ENCODE assay signal across 2 cellular contexts in the genomic region with DNA sequence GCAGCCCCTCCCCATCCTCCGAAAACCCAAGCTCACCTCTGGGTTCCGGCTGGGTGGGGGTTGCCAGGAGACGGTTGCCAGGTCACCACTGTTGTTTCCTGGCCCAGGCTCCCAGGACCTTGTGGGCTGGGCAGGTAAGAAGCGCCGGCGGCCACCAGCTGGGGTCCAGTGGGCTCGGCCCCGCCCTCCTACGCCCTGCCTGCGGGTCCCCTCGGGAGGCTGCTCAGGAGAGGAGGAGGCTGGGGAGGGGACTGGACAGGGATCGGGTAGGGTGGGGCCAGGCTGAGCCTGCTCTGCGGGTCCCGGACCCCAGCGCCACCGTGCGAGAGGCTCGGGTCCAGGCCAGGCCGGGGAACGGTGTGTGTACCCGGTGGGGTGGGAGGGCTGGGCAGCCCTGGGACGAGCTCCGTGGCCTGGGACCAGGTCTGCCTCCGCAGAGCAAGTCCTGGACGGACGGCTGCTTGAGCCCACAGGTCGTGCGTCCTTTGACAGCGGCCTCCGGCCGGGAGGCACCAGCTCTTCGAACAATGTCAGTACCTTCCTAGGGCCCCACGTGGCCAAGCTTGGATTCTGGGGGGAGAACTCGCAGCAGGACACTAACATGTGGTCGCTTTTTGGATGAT.
TF ChIP-seq lines count a peak whose summit lies in the region.

A gene with protein sequence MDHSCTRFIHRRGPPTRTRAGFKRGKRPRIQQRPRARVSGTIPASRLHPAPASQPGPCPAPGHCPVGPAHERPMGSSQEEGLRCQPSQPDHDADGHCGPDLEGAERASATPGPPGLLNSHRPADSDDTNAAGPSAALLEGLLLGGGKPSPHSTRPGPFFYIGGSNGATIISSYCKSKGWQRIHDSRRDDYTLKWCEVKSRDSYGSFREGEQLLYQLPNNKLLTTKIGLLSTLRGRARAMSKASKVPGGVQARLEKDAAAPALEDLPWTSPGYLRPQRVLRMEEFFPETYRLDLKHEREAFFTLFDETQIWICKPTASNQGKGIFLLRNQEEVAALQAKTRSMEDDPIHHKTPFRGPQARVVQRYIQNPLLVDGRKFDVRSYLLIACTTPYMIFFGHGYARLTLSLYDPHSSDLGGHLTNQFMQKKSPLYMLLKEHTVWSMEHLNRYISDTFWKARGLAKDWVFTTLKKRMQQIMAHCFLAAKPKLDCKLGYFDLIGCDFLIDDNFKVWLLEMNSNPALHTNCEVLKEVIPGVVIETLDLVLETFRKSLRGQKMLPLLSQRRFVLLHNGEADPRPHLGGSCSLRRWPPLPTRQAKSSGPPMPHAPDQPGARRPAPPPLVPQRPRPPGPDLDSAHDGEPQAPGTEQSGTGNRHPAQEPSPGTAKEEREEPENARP (plus strand): TSS at position 88 of the 623 bp plus-strand sequence. CDS start 5,336 bp downstream, outside the sequence.

TF ChIP-seq in WTC11, 78 proteins besides CTCF, POLR2A, EP300 and RAD21:
- TF ChIP-seq, protein P1, sequence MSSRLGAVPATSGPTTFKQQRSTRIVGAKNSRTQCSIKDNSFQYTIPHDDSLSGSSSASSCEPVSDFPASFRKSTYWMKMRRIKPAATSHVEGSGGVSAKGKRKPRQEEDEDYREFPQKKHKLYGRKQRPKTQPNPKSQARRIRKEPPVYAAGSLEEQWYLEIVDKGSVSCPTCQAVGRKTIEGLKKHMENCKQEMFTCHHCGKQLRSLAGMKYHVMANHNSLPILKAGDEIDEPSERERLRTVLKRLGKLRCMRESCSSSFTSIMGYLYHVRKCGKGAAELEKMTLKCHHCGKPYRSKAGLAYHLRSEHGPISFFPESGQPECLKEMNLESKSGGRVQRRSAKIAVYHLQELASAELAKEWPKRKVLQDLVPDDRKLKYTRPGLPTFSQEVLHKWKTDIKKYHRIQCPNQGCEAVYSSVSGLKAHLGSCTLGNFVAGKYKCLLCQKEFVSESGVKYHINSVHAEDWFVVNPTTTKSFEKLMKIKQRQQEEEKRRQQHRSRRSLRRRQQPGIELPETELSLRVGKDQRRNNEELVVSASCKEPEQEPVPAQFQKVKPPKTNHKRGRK (CRISPR knock-in tag; IDR thresholded peaks at IDR 0.05; ENCODE audit: borderline replicate concordance), result no peak
- TF ChIP-seq FOXK1 (CRISPR knock-in tag; IDR thresholded peaks at IDR 0.05), result no peak
- TF ChIP-seq, protein P2, sequence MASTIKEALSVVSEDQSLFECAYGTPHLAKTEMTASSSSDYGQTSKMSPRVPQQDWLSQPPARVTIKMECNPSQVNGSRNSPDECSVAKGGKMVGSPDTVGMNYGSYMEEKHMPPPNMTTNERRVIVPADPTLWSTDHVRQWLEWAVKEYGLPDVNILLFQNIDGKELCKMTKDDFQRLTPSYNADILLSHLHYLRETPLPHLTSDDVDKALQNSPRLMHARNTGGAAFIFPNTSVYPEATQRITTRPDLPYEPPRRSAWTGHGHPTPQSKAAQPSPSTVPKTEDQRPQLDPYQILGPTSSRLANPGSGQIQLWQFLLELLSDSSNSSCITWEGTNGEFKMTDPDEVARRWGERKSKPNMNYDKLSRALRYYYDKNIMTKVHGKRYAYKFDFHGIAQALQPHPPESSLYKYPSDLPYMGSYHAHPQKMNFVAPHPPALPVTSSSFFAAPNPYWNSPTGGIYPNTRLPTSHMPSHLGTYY (CRISPR knock-in tag; IDR thresholded peaks at IDR 0.05), result no peak
- no peak for TF ChIP-seq ZNF423 (CRISPR knock-in tag; IDR thresholded peaks at IDR 0.05)
- no peak for TF ChIP-seq OVOL2 (CRISPR knock-in tag; IDR thresholded peaks at IDR 0.05; ENCODE audit: borderline replicate concordance)

TF ChIP-seq in H1, 55 proteins besides CTCF, POLR2A, EP300 and RAD21:
- peak in 1 of 2 experiments; percentile 33; a peak in 1 of 4 replicates for TF ChIP-seq SIN3A (conservative IDR thresholded peaks at IDR 0.05 in 1 of 2, IDR thresholded peaks at IDR 0.05 in 1 of 2; ENCODE audit: low read depth in 1 of 2, low read length in 2 of 2)
- no peak for TF ChIP-seq EGR1 (IDR thresholded peaks at IDR 0.05; ENCODE audit: borderline replicate concordance, low read depth, low read length)
- TF ChIP-seq NANOG (IDR thresholded peaks at IDR 0.05; ENCODE audit: insufficient read depth, low read depth, low read length, poor library complexity, severe bottlenecking), result no peak
- TF ChIP-seq CREB1 (IDR thresholded peaks at IDR 0.05), result no peak
- no peak for TF ChIP-seq SP2 (IDR thresholded peaks at IDR 0.05; ENCODE audit: low read length)
- TF ChIP-seq, protein P3, sequence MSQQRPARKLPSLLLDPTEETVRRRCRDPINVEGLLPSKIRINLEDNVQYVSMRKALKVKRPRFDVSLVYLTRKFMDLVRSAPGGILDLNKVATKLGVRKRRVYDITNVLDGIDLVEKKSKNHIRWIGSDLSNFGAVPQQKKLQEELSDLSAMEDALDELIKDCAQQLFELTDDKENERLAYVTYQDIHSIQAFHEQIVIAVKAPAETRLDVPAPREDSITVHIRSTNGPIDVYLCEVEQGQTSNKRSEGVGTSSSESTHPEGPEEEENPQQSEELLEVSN (IDR thresholded peaks at IDR 0.05), result peak; percentile 70
- 0 out of 2 replicates have a peak, but pooled peaks have one; percentile 22 for TF ChIP-seq TBP (IDR thresholded peaks at IDR 0.05; ENCODE audit: low read depth, low read length)
- TF ChIP-seq, protein P4, sequence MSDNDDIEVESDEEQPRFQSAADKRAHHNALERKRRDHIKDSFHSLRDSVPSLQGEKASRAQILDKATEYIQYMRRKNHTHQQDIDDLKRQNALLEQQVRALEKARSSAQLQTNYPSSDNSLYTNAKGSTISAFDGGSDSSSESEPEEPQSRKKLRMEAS (IDR thresholded peaks at IDR 0.05), result peak; percentile 60; the same call in 1 of the 2 replicates
- TF ChIP-seq CEBPB (IDR thresholded peaks at IDR 0.05; ENCODE audit: low read depth, low read length), result no peak
- no peak for TF ChIP-seq BACH1 (IDR thresholded peaks at IDR 0.05; ENCODE audit: low read length)
- no peak for TF ChIP-seq ASH2L (IDR thresholded peaks at IDR 0.05; ENCODE audit: low read length)
- TF ChIP-seq GABPA (IDR thresholded peaks at IDR 0.05; ENCODE audit: borderline replicate concordance, insufficient read depth, low read length), result no peak
- TF ChIP-seq FOSL1 (IDR thresholded peaks at IDR 0.05; ENCODE audit: insufficient read depth, low read depth, low read length), result no peak
- no peak for TF ChIP-seq ZNF274 (IDR thresholded peaks at IDR 0.05; ENCODE audit: borderline replicate concordance, extremely low read depth, low read length)
- TF ChIP-seq RXRA (IDR thresholded peaks at IDR 0.05; ENCODE audit: insufficient read depth, low read depth, low read length), result no peak
